8 cellular contexts compared by ENCODE assay signal in genomic region chr4:163165217-163166017, GRCh38. TPM values are rescaled to one million over a fixed set of nuclear protein-coding genes. Genes with fewer than 3 reads are reported as not detected.
DNase-seq lines count a peak whose midpoint lies in the region; ATAC-seq and FAIRE-seq lines count a peak whose summit lies in the region.

No MANE protein-coding gene starts in this region.

- peaks cover 10 to 34% (median 22%) of the 10 kb centered on the region in 3 donors for H3K36me3 Mint-ChIP-seq in naive thymus-derived CD8-positive, alpha-beta T cell

- H3K4me1 Mint-ChIP-seq in naive thymus-derived CD8-positive, alpha-beta T cell, result peaks cover 29 to 57% (median 49%) of the 10 kb centered on the region in 4 donors

- no peak for ATAC-seq in naive thymus-derived CD8-positive, alpha-beta T cell

- H3K9me3 Mint-ChIP-seq in naive thymus-derived CD8-positive, alpha-beta T cell, result peaks cover 0 to 3% (median 0%) of the 10 kb centered on the region in 9 donors

- H3K27ac Mint-ChIP-seq in naive thymus-derived CD8-positive, alpha-beta T cell, result peak overlapping the region; percentile 68 to 100 (median 99)

- no peaks in the 10 kb centered on the region for H3K27me3 Mint-ChIP-seq in naive thymus-derived CD8-positive, alpha-beta T cell

- DNase-seq in ELR (ENCODE audit: low read depth) (peak; percentile 30), NAMALWA (ENCODE audit: low spot score) (peak; percentile 42), dermis blood vessel endothelial cell (peak; percentile 25), NCI-H526 treated with DMSO at 0.1 percent for 48 hours (lab: John Stamatoyannopoulos, UW) (no peak), urothelium cell line (ENCODE audit: low spot score) (no peak), T1000 (lab: John Stamatoyannopoulos, UW) (no peak)
- DNase-seq in naive thymus-derived CD8-positive, alpha-beta T cell, result no peak
- DNase-seq in stimulated activated CD4-positive, alpha-beta T cell treated with anti-CD3 and anti-CD28 coated beads, Interleukin-1b, Interleukin-23, amount 100 ng/mL, for 48 hours, result no peak

- POLR2A ChIA-PET in naive thymus-derived CD8-positive, alpha-beta T cell (lab: Charles Lee), result interaction anchor here (1.1 kb wide), 1 partner anchor 10 kb away, joined by 5 read pairs; no protein-coding TSS in a partner anchor

- peak overlapping the region; percentile 86 to 97 (median 92) for H3K4me3 Mint-ChIP-seq in naive thymus-derived CD8-positive, alpha-beta T cell

- FAIRE-seq in urothelium cell line (lab: Jason Lieb, UNC), result no peak

RNA-seq across cellular contexts. Expression of gene NAF1, which starts 1.3 kb away (rescaled TPM):
- total RNA-seq in dermis blood vessel endothelial cell, result 7.7 and 10.2 TPM in 2 replicates
- total RNA-seq in naive thymus-derived CD8-positive, alpha-beta T cell, result 10 to 100 TPM; 20.8 to 22.8 TPM
- polyA plus RNA-seq in naive thymus-derived CD8-positive, alpha-beta T cell, result 1 to 10 TPM; 2.3 to 5.4 (median 3.2) TPM

Comparison
In these comparisons a context has a peak if more than half of its experiments do, and no peak if none do; other contexts are left out.
1. DNase-seq: peak in ELR (single experiment), NAMALWA (single experiment) and dermis blood vessel endothelial cell (single experiment); none in naive thymus-derived CD8-positive, alpha-beta T cell (0 of 10), NCI-H526 treated with DMSO at 0.1 percent for 48 hours (single experiment), urothelium cell line (single experiment), T1000 (single experiment) and stimulated activated CD4-positive, alpha-beta T cell treated with anti-CD3 and anti-CD28 coated beads, Interleukin-1b, Interleukin-23, amount 100 ng/mL, for 48 hours (single experiment).